In the genomic region with DNA sequence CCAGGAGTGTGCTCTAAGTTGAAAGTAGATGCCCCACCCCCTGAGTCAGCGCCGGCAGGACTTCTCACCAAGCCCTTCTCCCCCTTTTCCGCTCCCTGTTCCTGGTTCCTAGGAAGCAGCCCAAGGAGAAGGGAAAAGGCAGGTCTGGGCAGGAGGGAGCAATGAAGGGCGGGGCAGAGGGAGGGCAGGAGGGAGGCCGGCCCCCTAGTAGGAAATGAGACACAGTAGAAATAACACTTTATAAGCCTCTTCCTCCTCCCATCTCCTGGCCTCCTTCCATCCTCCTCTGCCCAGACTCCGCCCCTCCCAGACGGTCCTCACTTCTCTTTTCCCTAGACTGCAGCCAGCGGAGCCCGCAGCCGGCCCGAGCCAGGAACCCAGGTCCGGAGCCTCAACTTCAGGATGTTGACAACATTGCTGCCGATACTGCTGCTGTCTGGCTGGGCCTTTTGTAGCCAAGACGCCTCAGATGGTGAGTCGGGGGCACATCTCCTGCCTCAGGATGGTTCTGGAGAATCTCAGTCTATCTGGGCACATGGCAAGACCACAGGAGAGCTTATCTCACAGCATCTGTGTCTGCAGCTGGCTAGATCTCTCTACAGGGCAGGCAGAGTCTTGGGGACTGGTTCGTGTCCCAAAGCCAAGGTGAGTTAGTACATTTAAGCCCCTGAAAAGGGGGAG, we compare ENCODE assay signal across 1 cellular context.
TF ChIP-seq lines count a peak whose summit lies in the region.

A gene (plus strand): TSS at position 320 of the 681 bp plus-strand sequence. CDS start 83 bp downstream, at position 403.

TF ChIP-seq in HEK293, 187 proteins besides CTCF, POLR2A, EP300 and RAD21 (continued from another document and continues in another):
- TF ChIP-seq ZSCAN30 (tag by site-specific recombination; IDR thresholded peaks at IDR 0.05) (peak; percentile 86; the same call in 1 of the 2 replicates), ZFHX2 (tag by site-specific recombination; conservative IDR thresholded peaks at IDR 0.05) (no peak), ZBTB20 (tag by site-specific recombination; IDR thresholded peaks at IDR 0.05) (peak; percentile 72), ZNF24 (tag by site-specific recombination; IDR thresholded peaks at IDR 0.05) (0 out of 2 replicates have a peak, but pooled peaks have one; percentile 25), ZNF600 (tag by site-specific recombination; IDR thresholded peaks at IDR 0.05) (peak; percentile 68; the same call in 1 of the 2 replicates), ZNF335 (tag by site-specific recombination; conservative IDR thresholded peaks at IDR 0.05) (peak; percentile 91), SP2 (tag by site-specific recombination; IDR thresholded peaks at IDR 0.05) (peak; percentile 96), TRIM28 (IDR thresholded peaks at IDR 0.05; ENCODE audit: borderline replicate concordance, low read length) (peak; percentile 48; the same call in 1 of the 2 replicates), ZNF239 (tag by site-specific recombination; IDR thresholded peaks at IDR 0.05) (no peak), SP7 (tag by site-specific recombination; IDR thresholded peaks at IDR 0.05) (peak; percentile 64; the same call in 1 of the 2 replicates), ZNF654 (tag by site-specific recombination; IDR thresholded peaks at IDR 0.05; ENCODE audit: low read depth) (no peak), ZNF2 (tag by site-specific recombination; IDR thresholded peaks at IDR 0.05) (no peak), ZFP41 (tag by site-specific recombination; IDR thresholded peaks at IDR 0.05; ENCODE audit: borderline replicate concordance) (no peak), GLIS2 (tag by site-specific recombination; IDR thresholded peaks at IDR 0.05) (peak; percentile 78), ZSCAN16 (tag by site-specific recombination; IDR thresholded peaks at IDR 0.05) (no peak), HOXA7 (CRISPR knock-in tag; IDR thresholded peaks at IDR 0.05; ENCODE audit: borderline replicate concordance) (no peak), ZNF248 (tag by site-specific recombination; IDR thresholded peaks at IDR 0.05) (no peak), ZBTB17 (tag by site-specific recombination; IDR thresholded peaks at IDR 0.05) (peak; percentile 92), ZNF791 (tag by site-specific recombination; IDR thresholded peaks at IDR 0.05) (no peak), ZNF341 (tag by site-specific recombination; IDR thresholded peaks at IDR 0.05; ENCODE audit: low read depth) (peak; percentile 71), BCL11A (tag by site-specific recombination; IDR thresholded peaks at IDR 0.05; ENCODE audit: low read depth) (no peak), ZFP69B (tag by site-specific recombination; IDR thresholded peaks at IDR 0.05) (no peak), ZNF174 (tag by site-specific recombination; IDR thresholded peaks at IDR 0.05) (no peak), ZIC2 (tag by site-specific recombination; IDR thresholded peaks at IDR 0.05) (peak; percentile 92), ZNF223 (tag by site-specific recombination; IDR thresholded peaks at IDR 0.05) (no peak), ZXDB (tag by site-specific recombination; IDR thresholded peaks at IDR 0.05) (peak; percentile 37; the same call in 1 of the 2 replicates), KLF1 (tag by site-specific recombination; IDR thresholded peaks at IDR 0.05) (peak; percentile 75), ZNF311 (tag by site-specific recombination; IDR thresholded peaks at IDR 0.05; ENCODE audit: borderline replicate concordance) (no peak), WT1 (tag by site-specific recombination; IDR thresholded peaks at IDR 0.05) (peak; percentile 93), ZNF529 (tag by site-specific recombination; IDR thresholded peaks at IDR 0.05; ENCODE audit: insufficient replicate concordance) (no peak), ZNF394 (tag by site-specific recombination; IDR thresholded peaks at IDR 0.05; ENCODE audit: borderline replicate concordance) (no peak), ZNF629 (tag by site-specific recombination; IDR thresholded peaks at IDR 0.05) (peak; percentile 50), ZNF423 (tag by site-specific recombination; IDR thresholded peaks at IDR 0.05) (no peak), KLF10 (tag by site-specific recombination; IDR thresholded peaks at IDR 0.05) (peak; percentile 62), ZNF133 (tag by site-specific recombination; IDR thresholded peaks at IDR 0.05) (no peak), ZNF707 (tag by site-specific recombination; IDR thresholded peaks at IDR 0.05) (no peak), ZNF302 (tag by site-specific recombination; IDR thresholded peaks at IDR 0.05; ENCODE audit: low read depth) (no peak), SCRT1 (tag by site-specific recombination; IDR thresholded peaks at IDR 0.05; ENCODE audit: borderline replicate concordance) (no peak)
- TF ChIP-seq, protein P1, sequence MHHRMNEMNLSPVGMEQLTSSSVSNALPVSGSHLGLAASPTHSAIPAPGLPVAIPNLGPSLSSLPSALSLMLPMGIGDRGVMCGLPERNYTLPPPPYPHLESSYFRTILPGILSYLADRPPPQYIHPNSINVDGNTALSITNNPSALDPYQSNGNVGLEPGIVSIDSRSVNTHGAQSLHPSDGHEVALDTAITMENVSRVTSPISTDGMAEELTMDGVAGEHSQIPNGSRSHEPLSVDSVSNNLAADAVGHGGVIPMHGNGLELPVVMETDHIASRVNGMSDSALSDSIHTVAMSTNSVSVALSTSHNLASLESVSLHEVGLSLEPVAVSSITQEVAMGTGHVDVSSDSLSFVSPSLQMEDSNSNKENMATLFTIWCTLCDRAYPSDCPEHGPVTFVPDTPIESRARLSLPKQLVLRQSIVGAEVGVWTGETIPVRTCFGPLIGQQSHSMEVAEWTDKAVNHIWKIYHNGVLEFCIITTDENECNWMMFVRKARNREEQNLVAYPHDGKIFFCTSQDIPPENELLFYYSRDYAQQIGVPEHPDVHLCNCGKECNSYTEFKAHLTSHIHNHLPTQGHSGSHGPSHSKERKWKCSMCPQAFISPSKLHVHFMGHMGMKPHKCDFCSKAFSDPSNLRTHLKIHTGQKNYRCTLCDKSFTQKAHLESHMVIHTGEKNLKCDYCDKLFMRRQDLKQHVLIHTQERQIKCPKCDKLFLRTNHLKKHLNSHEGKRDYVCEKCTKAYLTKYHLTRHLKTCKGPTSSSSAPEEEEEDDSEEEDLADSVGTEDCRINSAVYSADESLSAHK (tag by site-specific recombination; IDR thresholded peaks at IDR 0.05) = no peak
- TF ChIP-seq, protein P2, sequence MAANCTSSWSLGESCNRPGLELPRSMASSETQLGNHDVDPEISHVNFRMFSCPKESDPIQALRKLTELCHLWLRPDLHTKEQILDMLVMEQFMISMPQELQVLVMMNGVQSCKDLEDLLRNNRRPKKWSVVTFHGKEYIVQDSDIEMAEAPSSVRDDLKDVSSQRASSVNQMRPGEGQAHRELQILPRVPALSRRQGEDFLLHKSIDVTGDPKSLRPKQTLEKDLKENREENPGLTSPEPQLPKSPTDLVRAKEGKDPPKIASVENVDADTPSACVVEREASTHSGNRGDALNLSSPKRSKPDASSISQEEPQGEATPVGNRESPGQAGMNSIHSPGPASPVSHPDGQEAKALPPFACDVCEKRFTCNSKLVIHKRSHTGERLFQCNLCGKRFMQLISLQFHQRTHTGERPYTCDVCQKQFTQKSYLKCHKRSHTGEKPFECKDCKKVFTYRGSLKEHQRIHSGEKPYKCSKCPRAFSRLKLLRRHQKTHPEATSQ (tag by site-specific recombination; IDR thresholded peaks at IDR 0.05) = no peak
- TF ChIP-seq, protein P3, sequence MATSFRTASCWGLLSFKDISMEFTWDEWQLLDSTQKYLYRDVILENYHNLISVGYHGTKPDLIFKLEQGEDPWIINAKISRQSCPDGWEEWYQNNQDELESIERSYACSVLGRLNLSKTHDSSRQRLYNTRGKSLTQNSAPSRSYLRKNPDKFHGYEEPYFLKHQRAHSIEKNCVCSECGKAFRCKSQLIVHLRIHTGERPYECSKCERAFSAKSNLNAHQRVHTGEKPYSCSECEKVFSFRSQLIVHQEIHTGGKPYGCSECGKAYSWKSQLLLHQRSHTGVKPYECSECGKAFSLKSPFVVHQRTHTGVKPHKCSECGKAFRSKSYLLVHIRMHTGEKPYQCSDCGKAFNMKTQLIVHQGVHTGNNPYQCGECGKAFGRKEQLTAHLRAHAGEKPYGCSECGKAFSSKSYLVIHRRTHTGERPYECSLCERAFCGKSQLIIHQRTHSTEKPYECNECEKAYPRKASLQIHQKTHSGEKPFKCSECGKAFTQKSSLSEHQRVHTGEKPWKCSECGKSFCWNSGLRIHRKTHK (tag by site-specific recombination; IDR thresholded peaks at IDR 0.05) = no peak
- TF ChIP-seq, protein P4, sequence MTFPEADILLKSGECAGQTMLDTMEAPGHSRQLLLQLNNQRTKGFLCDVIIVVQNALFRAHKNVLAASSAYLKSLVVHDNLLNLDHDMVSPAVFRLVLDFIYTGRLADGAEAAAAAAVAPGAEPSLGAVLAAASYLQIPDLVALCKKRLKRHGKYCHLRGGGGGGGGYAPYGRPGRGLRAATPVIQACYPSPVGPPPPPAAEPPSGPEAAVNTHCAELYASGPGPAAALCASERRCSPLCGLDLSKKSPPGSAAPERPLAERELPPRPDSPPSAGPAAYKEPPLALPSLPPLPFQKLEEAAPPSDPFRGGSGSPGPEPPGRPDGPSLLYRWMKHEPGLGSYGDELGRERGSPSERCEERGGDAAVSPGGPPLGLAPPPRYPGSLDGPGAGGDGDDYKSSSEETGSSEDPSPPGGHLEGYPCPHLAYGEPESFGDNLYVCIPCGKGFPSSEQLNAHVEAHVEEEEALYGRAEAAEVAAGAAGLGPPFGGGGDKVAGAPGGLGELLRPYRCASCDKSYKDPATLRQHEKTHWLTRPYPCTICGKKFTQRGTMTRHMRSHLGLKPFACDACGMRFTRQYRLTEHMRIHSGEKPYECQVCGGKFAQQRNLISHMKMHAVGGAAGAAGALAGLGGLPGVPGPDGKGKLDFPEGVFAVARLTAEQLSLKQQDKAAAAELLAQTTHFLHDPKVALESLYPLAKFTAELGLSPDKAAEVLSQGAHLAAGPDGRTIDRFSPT (tag by site-specific recombination; IDR thresholded peaks at IDR 0.05) = 0 out of 2 replicates have a peak, but pooled peaks have one; percentile 13
- TF ChIP-seq, protein P5, sequence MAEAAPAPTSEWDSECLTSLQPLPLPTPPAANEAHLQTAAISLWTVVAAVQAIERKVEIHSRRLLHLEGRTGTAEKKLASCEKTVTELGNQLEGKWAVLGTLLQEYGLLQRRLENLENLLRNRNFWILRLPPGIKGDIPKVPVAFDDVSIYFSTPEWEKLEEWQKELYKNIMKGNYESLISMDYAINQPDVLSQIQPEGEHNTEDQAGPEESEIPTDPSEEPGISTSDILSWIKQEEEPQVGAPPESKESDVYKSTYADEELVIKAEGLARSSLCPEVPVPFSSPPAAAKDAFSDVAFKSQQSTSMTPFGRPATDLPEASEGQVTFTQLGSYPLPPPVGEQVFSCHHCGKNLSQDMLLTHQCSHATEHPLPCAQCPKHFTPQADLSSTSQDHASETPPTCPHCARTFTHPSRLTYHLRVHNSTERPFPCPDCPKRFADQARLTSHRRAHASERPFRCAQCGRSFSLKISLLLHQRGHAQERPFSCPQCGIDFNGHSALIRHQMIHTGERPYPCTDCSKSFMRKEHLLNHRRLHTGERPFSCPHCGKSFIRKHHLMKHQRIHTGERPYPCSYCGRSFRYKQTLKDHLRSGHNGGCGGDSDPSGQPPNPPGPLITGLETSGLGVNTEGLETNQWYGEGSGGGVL (tag by site-specific recombination; IDR thresholded peaks at IDR 0.05) = peak; percentile 89
- TF ChIP-seq, protein P6, sequence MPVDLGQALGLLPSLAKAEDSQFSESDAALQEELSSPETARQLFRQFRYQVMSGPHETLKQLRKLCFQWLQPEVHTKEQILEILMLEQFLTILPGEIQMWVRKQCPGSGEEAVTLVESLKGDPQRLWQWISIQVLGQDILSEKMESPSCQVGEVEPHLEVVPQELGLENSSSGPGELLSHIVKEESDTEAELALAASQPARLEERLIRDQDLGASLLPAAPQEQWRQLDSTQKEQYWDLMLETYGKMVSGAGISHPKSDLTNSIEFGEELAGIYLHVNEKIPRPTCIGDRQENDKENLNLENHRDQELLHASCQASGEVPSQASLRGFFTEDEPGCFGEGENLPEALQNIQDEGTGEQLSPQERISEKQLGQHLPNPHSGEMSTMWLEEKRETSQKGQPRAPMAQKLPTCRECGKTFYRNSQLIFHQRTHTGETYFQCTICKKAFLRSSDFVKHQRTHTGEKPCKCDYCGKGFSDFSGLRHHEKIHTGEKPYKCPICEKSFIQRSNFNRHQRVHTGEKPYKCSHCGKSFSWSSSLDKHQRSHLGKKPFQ (tag by site-specific recombination; IDR thresholded peaks at IDR 0.05) = peak; percentile 71; the same call in 1 of the 2 replicates
- TF ChIP-seq, protein P7, sequence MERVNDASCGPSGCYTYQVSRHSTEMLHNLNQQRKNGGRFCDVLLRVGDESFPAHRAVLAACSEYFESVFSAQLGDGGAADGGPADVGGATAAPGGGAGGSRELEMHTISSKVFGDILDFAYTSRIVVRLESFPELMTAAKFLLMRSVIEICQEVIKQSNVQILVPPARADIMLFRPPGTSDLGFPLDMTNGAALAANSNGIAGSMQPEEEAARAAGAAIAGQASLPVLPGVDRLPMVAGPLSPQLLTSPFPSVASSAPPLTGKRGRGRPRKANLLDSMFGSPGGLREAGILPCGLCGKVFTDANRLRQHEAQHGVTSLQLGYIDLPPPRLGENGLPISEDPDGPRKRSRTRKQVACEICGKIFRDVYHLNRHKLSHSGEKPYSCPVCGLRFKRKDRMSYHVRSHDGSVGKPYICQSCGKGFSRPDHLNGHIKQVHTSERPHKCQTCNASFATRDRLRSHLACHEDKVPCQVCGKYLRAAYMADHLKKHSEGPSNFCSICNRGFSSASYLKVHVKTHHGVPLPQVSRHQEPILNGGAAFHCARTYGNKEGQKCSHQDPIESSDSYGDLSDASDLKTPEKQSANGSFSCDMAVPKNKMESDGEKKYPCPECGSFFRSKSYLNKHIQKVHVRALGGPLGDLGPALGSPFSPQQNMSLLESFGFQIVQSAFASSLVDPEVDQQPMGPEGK (tag by site-specific recombination; IDR thresholded peaks at IDR 0.05) = peak; percentile 90
- TF ChIP-seq, protein P8, sequence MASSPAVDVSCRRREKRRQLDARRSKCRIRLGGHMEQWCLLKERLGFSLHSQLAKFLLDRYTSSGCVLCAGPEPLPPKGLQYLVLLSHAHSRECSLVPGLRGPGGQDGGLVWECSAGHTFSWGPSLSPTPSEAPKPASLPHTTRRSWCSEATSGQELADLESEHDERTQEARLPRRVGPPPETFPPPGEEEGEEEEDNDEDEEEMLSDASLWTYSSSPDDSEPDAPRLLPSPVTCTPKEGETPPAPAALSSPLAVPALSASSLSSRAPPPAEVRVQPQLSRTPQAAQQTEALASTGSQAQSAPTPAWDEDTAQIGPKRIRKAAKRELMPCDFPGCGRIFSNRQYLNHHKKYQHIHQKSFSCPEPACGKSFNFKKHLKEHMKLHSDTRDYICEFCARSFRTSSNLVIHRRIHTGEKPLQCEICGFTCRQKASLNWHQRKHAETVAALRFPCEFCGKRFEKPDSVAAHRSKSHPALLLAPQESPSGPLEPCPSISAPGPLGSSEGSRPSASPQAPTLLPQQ (tag by site-specific recombination; IDR thresholded peaks at IDR 0.05) = no peak
- TF ChIP-seq, protein P9, sequence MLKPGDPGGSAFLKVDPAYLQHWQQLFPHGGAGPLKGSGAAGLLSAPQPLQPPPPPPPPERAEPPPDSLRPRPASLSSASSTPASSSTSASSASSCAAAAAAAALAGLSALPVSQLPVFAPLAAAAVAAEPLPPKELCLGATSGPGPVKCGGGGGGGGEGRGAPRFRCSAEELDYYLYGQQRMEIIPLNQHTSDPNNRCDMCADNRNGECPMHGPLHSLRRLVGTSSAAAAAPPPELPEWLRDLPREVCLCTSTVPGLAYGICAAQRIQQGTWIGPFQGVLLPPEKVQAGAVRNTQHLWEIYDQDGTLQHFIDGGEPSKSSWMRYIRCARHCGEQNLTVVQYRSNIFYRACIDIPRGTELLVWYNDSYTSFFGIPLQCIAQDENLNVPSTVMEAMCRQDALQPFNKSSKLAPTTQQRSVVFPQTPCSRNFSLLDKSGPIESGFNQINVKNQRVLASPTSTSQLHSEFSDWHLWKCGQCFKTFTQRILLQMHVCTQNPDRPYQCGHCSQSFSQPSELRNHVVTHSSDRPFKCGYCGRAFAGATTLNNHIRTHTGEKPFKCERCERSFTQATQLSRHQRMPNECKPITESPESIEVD (tag by site-specific recombination; IDR thresholded peaks at IDR 0.05) = no peak
